ENCODE assay signal across 11 cellular contexts in genomic region chr1:206814716-206815341, GRCh38. TPM values are rescaled to one million over a fixed set of nuclear protein-coding genes. Genes with fewer than 3 reads are reported as not detected.
DNase-seq lines count a peak whose midpoint lies in the region; ATAC-seq and TF ChIP-seq lines count a peak whose summit lies in the region.
"Had no signal": no experiment of that assay in that cellular context is flagged by ENCODE, and none has a peak within 500 bp of the region (broad histone marks: within the 10 kb centered on the region; RNA-seq: fewer than 3 reads in every experiment).

No MANE protein-coding gene starts in this region.

- CTCF ChIA-PET in HEK293T (lab: Yijun Ruan, JAX) = interaction anchor here (0.6 to 1.0 kb wide), 2 partner anchors 12 to 16 kb away, joined by 3 read pairs; no protein-coding TSS in a partner anchor

- no peak overlapping the region for H3K4me3 ChIP-seq in astrocyte of the cerebellum (ENCODE audit: low read depth, low read length)
- H3K4me3 ChIP-seq: SK-N-MC had no signal

- ATAC-seq in GM18873 (IDR thresholded peaks at IDR 0.05; ENCODE audit: low FRiP score, unreplicated experiment) = no peak
- no peak for ATAC-seq in HG02852 (IDR thresholded peaks at IDR 0.05; ENCODE audit: unreplicated experiment)

- no peak for TF ChIP-seq CTCF in astrocyte of the cerebellum (IDR thresholded peaks at IDR 0.05; ENCODE audit: low read depth, low read length, missing control alignments)

- DNase-seq in ELR (ENCODE audit: low read depth) (peak; percentile 53), NCI-H1105 (lab: John Stamatoyannopoulos, UW) (peak; percentile 83), astrocyte of the cerebellum (ENCODE audit: low read depth) (peak; percentile 44), lung microvascular endothelial cell (ENCODE audit: low read depth in 2 of 2) (peak; percentile 6 to 81), HEK293T (ENCODE audit: extremely low spot score) (no peak)
- DNase-seq in activated T-cell treated with anti-CD3 and anti-CD28 coated beads, Interleukin-2, amount 50 U/mL, for 48 hours = no peak

- POLR2A ChIA-PET in HEK293T (lab: Yijun Ruan, JAX) = no interaction called here

- in situ Hi-C loops in astrocyte of the cerebellum (cut with HindIII; ENCODE audit: low sequenced_read_pairs) = no loop called here

TF ChIP-seq in HEK293T, 16 proteins besides CTCF, POLR2A, EP300 and RAD21:
- TF ChIP-seq SUZ12 (IDR thresholded peaks at IDR 0.05) (no peak), FOXM1 (IDR thresholded peaks at IDR 0.05; ENCODE audit: borderline replicate concordance) (no peak), LEF1 (IDR thresholded peaks at IDR 0.05; ENCODE audit: borderline replicate concordance) (no peak), CTBP1 (IDR thresholded peaks at IDR 0.05; ENCODE audit: borderline replicate concordance) (no peak), TARDBP (IDR thresholded peaks at IDR 0.05) (no peak), ZNF384 (IDR thresholded peaks at IDR 0.05) (no peak), ARNT (IDR thresholded peaks at IDR 0.05) (no peak), FOXA1 (IDR thresholded peaks at IDR 0.05) (no peak), ELF4 (IDR thresholded peaks at IDR 0.05) (no peak), FOXK2 (IDR thresholded peaks at IDR 0.05) (no peak), SP1 (IDR thresholded peaks at IDR 0.05) (no peak), PKNOX1 (IDR thresholded peaks at IDR 0.05) (no peak), BHLHE40 (IDR thresholded peaks at IDR 0.05; ENCODE audit: borderline replicate concordance) (no peak), L3MBTL2 (conservative IDR thresholded peaks at IDR 0.05) (no peak), HDGF (IDR thresholded peaks at IDR 0.05; ENCODE audit: borderline replicate concordance) (no peak), NFRKB (IDR thresholded peaks at IDR 0.05) (no peak)
TF ChIP-seq in HEK293T: peak in this region for 0.

RNA-seq across cellular contexts. Expression of gene IL10, which starts 42.5 kb away (rescaled TPM):
- total RNA-seq in lung microvascular endothelial cell = not detected in 2 replicates
- total RNA-seq: glomerular endothelial cell, progenitor cell of endocrine pancreas had no signal

RNA-seq across cellular contexts. Expression of gene IL19, which starts 44.3 kb away (rescaled TPM):
- not detected in 2 replicates for total RNA-seq in lung microvascular endothelial cell
- total RNA-seq: glomerular endothelial cell, progenitor cell of endocrine pancreas had no signal

RNA-seq across cellular contexts. Expression of gene IL20, which starts 50.6 kb away (rescaled TPM):
- not detected in 2 replicates for total RNA-seq in lung microvascular endothelial cell
- total RNA-seq: glomerular endothelial cell, progenitor cell of endocrine pancreas had no signal

Comparison
In these comparisons a context has a peak if more than half of its experiments do, and no peak if none do; other contexts are left out.
1. DNase-seq: peak in ELR (single experiment), NCI-H1105 (single experiment), astrocyte of the cerebellum (single experiment) and lung microvascular endothelial cell (2 of 2); none in activated T-cell treated with anti-CD3 and anti-CD28 coated beads, Interleukin-2, amount 50 U/mL, for 48 hours (0 of 2) and HEK293T (single experiment).